In genomic region chr17:22490399-22490798, GRCh38 we compare ENCODE assay signal across 23 cellular contexts.
"Had no signal": no experiment of that assay in that cellular context is flagged by ENCODE, and none has a peak within 500 bp of the region (broad histone marks: within the 10 kb centered on the region; RNA-seq: fewer than 3 reads in every experiment).

No MANE protein-coding gene starts in this region.

- ATAC-seq: effector memory CD8-positive, alpha-beta T cell; esophagus mucosa; foreskin keratinocyte; gastrocnemius medialis; gastroesophageal sphincter; heart left ventricle; heart right ventricle had no signal

- H3K36me3 ChIP-seq: colonic mucosa, esophagus muscularis mucosa, esophagus squamous epithelium, gastrocnemius medialis, gastroesophageal sphincter, heart left ventricle, heart right ventricle had no signal

- H3K4me3 ChIP-seq: colonic mucosa, dorsolateral prefrontal cortex, esophagus muscularis mucosa, esophagus squamous epithelium, gastrocnemius medialis, gastroesophageal sphincter, heart left ventricle, heart right ventricle had no signal

- H3K9me3 ChIP-seq: colonic mucosa, gastrocnemius medialis had no signal

- H3K4me3 Mint-ChIP-seq: dendritic cell treated with granulocyte-macrophage colony-stimulating factor and Interleukin-4, amounts not matched to agents 40 ng/mL and 50 ng/mL, for 4 days; effector memory CD8-positive, alpha-beta T cell; endodermal cell had no signal

- H3K27ac Mint-ChIP-seq: dendritic cell treated with granulocyte-macrophage colony-stimulating factor and Interleukin-4, amounts not matched to agents 40 ng/mL and 50 ng/mL, for 4 days; effector memory CD8-positive, alpha-beta T cell; endodermal cell had no signal

- H3K27ac ChIP-seq: colonic mucosa, dorsolateral prefrontal cortex, epithelial cell of prostate, esophagus muscularis mucosa, esophagus squamous epithelium, foreskin keratinocyte, gastrocnemius medialis, gastroesophageal sphincter, heart left ventricle, heart right ventricle had no signal

- H3K4me1 Mint-ChIP-seq: endodermal cell had no signal

- H3K27me3 ChIP-seq: colonic mucosa, esophagus muscularis mucosa, esophagus squamous epithelium, foreskin keratinocyte, gastrocnemius medialis, heart left ventricle, heart right ventricle had no signal

- H3K4me1 ChIP-seq: colonic mucosa, esophagus muscularis mucosa, esophagus squamous epithelium, foreskin keratinocyte, gastrocnemius medialis, gastroesophageal sphincter, heart left ventricle, heart right ventricle had no signal

- H3K27me3 Mint-ChIP-seq: dendritic cell treated with granulocyte-macrophage colony-stimulating factor and Interleukin-4, amounts not matched to agents 40 ng/mL and 50 ng/mL, for 4 days; effector memory CD8-positive, alpha-beta T cell had no signal

- DNase-seq: colonic mucosa; cortex of kidney; dermis blood vessel endothelial cell; dorsolateral prefrontal cortex; effector CD4-positive, alpha-beta T cell; effector CD8-positive, alpha-beta T cell; effector memory CD4-positive, alpha-beta T cell; effector memory CD8-positive, alpha-beta T cell; endodermal cell; erythroblast; esophagus squamous epithelium; foreskin fibroblast; foreskin keratinocyte; foreskin melanocyte; gastrocnemius medialis; glutamatergic neuron; heart left ventricle; heart right ventricle had no signal
